In the genomic region with DNA sequence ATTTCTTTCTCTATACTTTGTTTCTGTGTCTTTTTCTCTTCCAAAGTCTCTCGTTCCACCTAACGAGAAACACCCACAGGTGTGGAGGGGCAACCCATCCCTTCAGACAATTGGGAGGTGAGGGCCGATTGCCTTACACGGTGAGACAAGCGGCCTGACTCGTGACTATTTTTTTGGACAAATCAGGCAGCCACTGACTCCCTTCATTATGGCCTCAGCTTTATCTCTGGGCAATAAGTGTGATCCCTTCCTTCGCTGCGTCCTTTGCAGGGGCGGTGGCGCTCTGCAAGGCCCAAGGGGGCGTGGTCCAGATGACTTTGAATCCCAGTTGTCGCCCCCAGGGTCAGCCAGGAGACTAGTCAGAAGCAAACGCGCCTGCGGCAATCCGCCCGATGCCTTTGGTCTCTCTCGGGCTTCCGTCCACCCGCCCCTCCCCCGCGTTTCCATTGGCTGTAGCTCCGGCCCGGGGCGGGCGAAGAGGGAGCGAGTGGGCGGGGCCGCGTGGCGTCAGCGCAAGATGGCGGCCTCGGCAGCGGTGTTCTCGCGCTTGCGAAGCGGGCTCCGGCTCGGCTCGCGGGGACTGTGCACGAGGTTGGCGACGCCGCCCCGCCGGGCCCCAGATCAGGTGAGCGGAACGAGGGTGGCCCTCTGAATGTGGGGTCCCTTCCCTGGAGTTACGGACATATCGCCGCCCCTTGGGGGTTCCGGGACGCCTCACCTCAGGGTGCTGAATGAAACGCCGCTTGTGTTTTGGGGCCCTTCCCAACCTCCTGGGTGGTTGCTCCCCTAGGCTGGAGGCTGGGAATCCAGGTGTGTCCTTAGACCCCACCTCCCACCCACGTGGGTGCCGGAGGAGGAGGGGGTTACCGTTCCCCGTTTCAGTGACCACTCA, we compare ENCODE assay signal across 8 cellular contexts. TPM values are rescaled to one million over a fixed set of nuclear protein-coding genes. Genes with fewer than 3 reads are reported as not detected.
A peak's percentile ranks its signal among the peaks of the same experiment; 100 is the strongest.
DNase-seq lines count a peak whose midpoint lies in the region; ATAC-seq and TF ChIP-seq lines count a peak whose summit lies in the region.

A gene (plus strand): TSS at position 502 of the 892 bp plus-strand sequence. CDS start 16 bp downstream, at position 518.

- DNase-seq in NCI-H2227 (lab: John Stamatoyannopoulos, UW; ENCODE audit: unreplicated experiment) (peak; percentile 100), T47D (ENCODE audit: low read depth in 1 of 2, low spot score in 1 of 2) (peak; percentile 51 to 93)

- H3K4me1 ChIP-seq in ACC112 (ENCODE audit: control insufficient read depth, insufficient read depth, low read length, unreplicated experiment): peaks cover 5% of the 10 kb centered on the region
- peaks cover 11 to 22% (median 18%) of the 10 kb centered on the region in 3 donors for H3K4me1 ChIP-seq in skeletal muscle tissue (ENCODE audit: control insufficient read depth in 3 of 3, insufficient read depth in 3 of 3, low read length in 3 of 3)

- H3K9me3 ChIP-seq in iPS-18c (ENCODE audit: control insufficient read depth, insufficient read depth, low read length) (peaks cover 3% of the 10 kb centered on the region), skeletal muscle tissue (ENCODE audit: control insufficient read depth in 3 of 3, low read length in 3 of 3) (no peaks in the 10 kb centered on the region)

- peak within 1 kb of the TSS; percentile 70; the same call in 1 of the 2 replicates for H3K27ac ChIP-seq in ACC112 (ENCODE audit: low read depth, low read length)
- H3K27ac ChIP-seq in VCaP: peak within 1 kb of the TSS; percentile 86
- H3K27ac ChIP-seq in skeletal muscle tissue (ENCODE audit: low read depth, low read length): peak within 1 kb of the TSS; percentile 88

- H3K27me3 ChIP-seq in ACC112 (ENCODE audit: insufficient read depth, low read length) (no peaks in the 10 kb centered on the region), skeletal muscle tissue (ENCODE audit: control insufficient read depth in 3 of 3, insufficient read depth in 3 of 3, low read length in 3 of 3) (no peaks in the 10 kb centered on the region)

- peak within 1 kb of the TSS; percentile 57 for H2AFZ ChIP-seq in ACC112 (ENCODE audit: low read length, unreplicated experiment)

- peaks cover 15% of the 10 kb centered on the region for H3K79me2 ChIP-seq in ACC112 (ENCODE audit: control insufficient read depth, insufficient read depth, low read length, unreplicated experiment)

- no peaks in the 10 kb centered on the region for H3K36me3 ChIP-seq in ACC112 (ENCODE audit: insufficient read depth, low read length)
- peaks cover 11 to 19% (median 17%) of the 10 kb centered on the region in 3 donors for H3K36me3 ChIP-seq in skeletal muscle tissue (ENCODE audit: control insufficient read depth in 3 of 3, insufficient read depth in 3 of 3, low read length in 3 of 3)

- in situ Hi-C loops in T47D (cut with HindIII; ENCODE audit: low pct_unique_long_range_greater_than_20kb, low sequenced_read_pairs): no loop called here

- peak; percentile 71 for ATAC-seq in GM18873 (IDR thresholded peaks at IDR 0.05; ENCODE audit: low FRiP score, unreplicated experiment)
- peak; percentile 86 for ATAC-seq in HG03135 (IDR thresholded peaks at IDR 0.05; ENCODE audit: unreplicated experiment)

- no peak for TF ChIP-seq CTCF in VCaP (conservative IDR thresholded peaks at IDR 0.05)

- peak within 1 kb of the TSS; percentile 95 for H3K4me3 ChIP-seq in ACC112 (ENCODE audit: low read depth, low read length)
- H3K4me3 ChIP-seq in iPS-18c (ENCODE audit: insufficient read depth, low read depth, low read length): peak within 1 kb of the TSS; percentile 95
- H3K4me3 ChIP-seq in skeletal muscle tissue (ENCODE audit: low read length in 3 of 3): peak within 1 kb of the TSS; percentile 99 to 100 (median 99)

- peak within 1 kb of the TSS; percentile 93 to 99 (median 97) for H3K9ac ChIP-seq in skeletal muscle tissue (ENCODE audit: low read depth in 1 of 3, low read length in 3 of 3)

RNA-seq across cellular contexts. Expression of the gene that starts here (rescaled TPM):
- 40.7 TPM for total RNA-seq in skeletal muscle tissue

Comparison
In these comparisons a context has a peak if more than half of its experiments do, and no peak if none do; other contexts are left out.
1. Peak in every context shown above with its lines: DNase-seq, ATAC-seq, H3K4me3 ChIP-seq and H3K27ac ChIP-seq.